8 cellular contexts compared by ENCODE assay signal in genomic region chr16:89325861-89326471, GRCh38.
DNase-seq lines count a peak whose midpoint lies in the region; ATAC-seq and TF ChIP-seq lines count a peak whose summit lies in the region.

No MANE protein-coding gene starts in this region.

- peaks cover 100% of the 10 kb centered on the region for H3K4me1 ChIP-seq in BLaER1
- H3K4me1 ChIP-seq in HAP-1, result peaks cover 31% of the 10 kb centered on the region
- H3K4me1 ChIP-seq in muscle layer of duodenum (ENCODE audit: control insufficient read depth in 1 of 2, insufficient read depth in 2 of 2, low read length in 2 of 2), result peaks cover 11 to 55% of the 10 kb centered on the region in 2 donors

- H3K9me3 ChIP-seq in BLaER1 (no peaks in the 10 kb centered on the region), HAP-1 (no peaks in the 10 kb centered on the region), muscle layer of duodenum (ENCODE audit: control insufficient read depth in 1 of 2, low read length in 2 of 2) (no peaks in the 10 kb centered on the region)

- in situ Hi-C loops in HAP-1 (cut with MboI; ENCODE audit: low sequenced_read_pairs), result no loop called here

- peaks cover 10% of the 10 kb centered on the region for H3K36me3 Mint-ChIP-seq in T-cell

- peak overlapping the region; percentile 31; the same call in 1 of the 2 replicates for H3K9ac ChIP-seq in BLaER1

- H3K27me3 ChIP-seq in BLaER1, result no peaks in the 10 kb centered on the region
- H3K27me3 ChIP-seq in HAP-1 (ENCODE audit: low read depth), result no peaks in the 10 kb centered on the region
- no peaks in the 10 kb centered on the region for H3K27me3 ChIP-seq in muscle layer of duodenum (ENCODE audit: low read depth, low read length)

- peaks cover 88 to 89% (median 88%) of the 10 kb centered on the region in 3 donors for H3K4me1 Mint-ChIP-seq in T-cell

- H4K20me1 ChIP-seq in BLaER1, result peaks cover 100% of the 10 kb centered on the region

- ATAC-seq in T-cell (replicated peaks in 1 of 4), result peak in 1 of 4 experiments; percentile 11
- ATAC-seq in GM18870 (IDR thresholded peaks at IDR 0.05; ENCODE audit: unreplicated experiment), result no peak
- ATAC-seq in GM21526 (IDR thresholded peaks at IDR 0.05; ENCODE audit: low FRiP score, unreplicated experiment), result no peak

- peak overlapping the region; percentile 67 for H3K27ac ChIP-seq in BLaER1
- peak overlapping the region; percentile 40 for H3K27ac ChIP-seq in muscle layer of duodenum (ENCODE audit: low read length)

- peak overlapping the region; percentile 89 to 91 for H3K27ac Mint-ChIP-seq in T-cell

- CTCF ChIA-PET in T-cell (lab: Charles Lee), result no interaction called here

- no peaks in the 10 kb centered on the region for H3K27me3 Mint-ChIP-seq in T-cell

- H3K4me3 ChIP-seq in BLaER1 (no peak overlapping the region), HAP-1 (no peak overlapping the region), muscle layer of duodenum (ENCODE audit: low read depth in 1 of 2, low read length in 2 of 2) (peak overlapping the region; percentile 8 to 19)

- H3K36me3 ChIP-seq in BLaER1 (peaks cover 45% of the 10 kb centered on the region), HAP-1 (replicated peaks) (peaks cover 6% of the 10 kb centered on the region; the same call in 1 of the 2 replicates), muscle layer of duodenum (ENCODE audit: control insufficient read depth in 1 of 2, insufficient read depth in 2 of 2, low read length in 2 of 2) (no peaks in the 10 kb centered on the region)

- DNase-seq in HAP-1 (ENCODE audit: low spot score in 2 of 2), result peak; percentile 20 to 62
- peak in 1 of 34 experiments; percentile 42 for DNase-seq in T-cell
- peak; percentile 87 to 90 for DNase-seq in erythroblast (lab: John Stamatoyannopoulos, UW)
- no peak for DNase-seq in NCI-H1105 treated with DMSO at 0.1 percent for 48 hours (lab: John Stamatoyannopoulos, UW)

- H3K9me3 Mint-ChIP-seq in T-cell, result no peaks in the 10 kb centered on the region

- peak overlapping the region in 2 of 3 donors; percentile 39 to 56 for H3K4me3 Mint-ChIP-seq in T-cell

- peak overlapping the region; percentile 76 for H3K4me2 ChIP-seq in BLaER1

- POLR2A ChIA-PET in T-cell (lab: Charles Lee), result no interaction called here

- TF ChIP-seq POLR2A in erythroblast (IDR thresholded peaks at IDR 0.05; ENCODE audit: low read length), result peak; percentile 11

Comparison
In these comparisons a context has a peak if more than half of its experiments do, and no peak if none do; other contexts are left out.
1. H3K4me3 ChIP-seq: peak in muscle layer of duodenum (2 of 2); none in BLaER1 (single experiment) and HAP-1 (single experiment).